In genomic region chr1:31535561-31535960, GRCh38 we compare ENCODE assay signal across 25 cellular contexts. TPM values are rescaled to one million over a fixed set of nuclear protein-coding genes. Genes with fewer than 3 reads are reported as not detected.
DNase-seq lines count a peak whose midpoint lies in the region; ATAC-seq and TF ChIP-seq lines count a peak whose summit lies in the region.
"Had no signal": no experiment of that assay in that cellular context is flagged by ENCODE, and none has a peak within 500 bp of the region (broad histone marks: within the 10 kb centered on the region; RNA-seq: fewer than 3 reads in every experiment).

No MANE protein-coding gene starts in this region.

- H3K4me1 Mint-ChIP-seq in CD4-positive, alpha-beta T cell (ENCODE audit: low read depth): peaks cover 11% of the 10 kb centered on the region
- peaks cover 5% of the 10 kb centered on the region for H3K4me1 Mint-ChIP-seq in central memory CD8-positive, alpha-beta T cell

- H3K4me1 ChIP-seq in GM23248 (ENCODE audit: insufficient read depth) (peaks cover 17% of the 10 kb centered on the region), trophoblast cell (ENCODE audit: control insufficient read depth in 1 of 2, insufficient read depth in 2 of 2, low read length in 2 of 2) (peaks cover 0 to 6% of the 10 kb centered on the region in 2 experiments)

- peak overlapping the region; percentile 26 for H3K4me3 Mint-ChIP-seq in CD4-positive, alpha-beta T cell
- H3K4me3 Mint-ChIP-seq in central memory CD8-positive, alpha-beta T cell: peak overlapping the region; percentile 9
- H3K4me3 Mint-ChIP-seq: activated CD4-positive, alpha-beta memory T cell treated with anti-CD3 and anti-CD28 coated beads, Interleukin-2, amount 10 ng/mL, durations not matched to agents 7 days and 5 days; mesothelial cell of epicardium had no signal

- in situ Hi-C loops in GM23248 (cut with MboI): loop anchor here (25.0 kb wide), 1 partner anchor 348 kb away; no protein-coding TSS in a partner anchor

- H4K91ac ChIP-seq in trophoblast cell (ENCODE audit: low read depth, low read length): peak overlapping the region; percentile 92

- H3K4ac ChIP-seq in trophoblast cell (ENCODE audit: low read depth, low read length): peak overlapping the region; percentile 30

- no peaks in the 10 kb centered on the region for H3K36me3 Mint-ChIP-seq in CD4-positive, alpha-beta T cell (ENCODE audit: low read depth)
- H3K36me3 Mint-ChIP-seq in central memory CD8-positive, alpha-beta T cell (ENCODE audit: insufficient read depth): no peaks in the 10 kb centered on the region
- H3K36me3 Mint-ChIP-seq: mesothelial cell of epicardium had no signal

- no peak overlapping the region for H2AFZ ChIP-seq in GM23248
- no peak overlapping the region for H2AFZ ChIP-seq in trophoblast cell (ENCODE audit: insufficient read depth, low read length, poor library complexity)

- peak overlapping the region; percentile 53 for H2AK5ac ChIP-seq in trophoblast cell (ENCODE audit: low read length)

- H3K9me3 ChIP-seq in CD4-positive, alpha-beta T cell (ENCODE audit: control insufficient read depth, low read length): no peaks in the 10 kb centered on the region
- H3K9me3 ChIP-seq in GM23248 (ENCODE audit: low read depth) (no peaks in the 10 kb centered on the region), trophoblast cell (ENCODE audit: insufficient read depth, low read depth, low read length) (no peaks in the 10 kb centered on the region)
- H3K9me3 ChIP-seq: heart right ventricle, suprapubic skin, vagina had no signal

- H3K79me2 ChIP-seq in GM23248 (ENCODE audit: insufficient read depth) (no peaks in the 10 kb centered on the region), trophoblast cell (ENCODE audit: control insufficient read depth, insufficient read depth, low read length, poor library complexity) (peaks cover 3% of the 10 kb centered on the region)

- H3K4me2 ChIP-seq in GM23248 (ENCODE audit: unreplicated experiment) (no peak overlapping the region), trophoblast cell (ENCODE audit: low read length) (no peak overlapping the region)

- H3K27ac ChIP-seq in CD4-positive, alpha-beta T cell (ENCODE audit: low read depth, low read length): no peak overlapping the region
- H3K27ac ChIP-seq in GM23248: no peak overlapping the region
- H3K27ac ChIP-seq in trophoblast cell (ENCODE audit: low read depth, low read length): no peak overlapping the region
- H3K27ac ChIP-seq: dorsolateral prefrontal cortex, suprapubic skin, vagina had no signal

- H3K27ac Mint-ChIP-seq in CD4-positive, alpha-beta T cell: no peak overlapping the region
- H3K27ac Mint-ChIP-seq in central memory CD8-positive, alpha-beta T cell (ENCODE audit: low read depth): no peak overlapping the region
- H3K27ac Mint-ChIP-seq: activated CD4-positive, alpha-beta memory T cell treated with anti-CD3 and anti-CD28 coated beads, Interleukin-2, amount 10 ng/mL, durations not matched to agents 7 days and 5 days; mesothelial cell of epicardium; T-helper 2 cell treated with Interferon-gamma antibody and Interleukin-4, amounts not matched to agents 5 μg/mL and 100 μg/mL, for 36 hours had no signal

- no peaks in the 10 kb centered on the region for H3K9me2 ChIP-seq in GM23248 (ENCODE audit: insufficient read depth)

- H3K18ac ChIP-seq in trophoblast cell (ENCODE audit: low read length): no peak overlapping the region

- H3K27me3 Mint-ChIP-seq in CD4-positive, alpha-beta T cell: peaks cover 23% of the 10 kb centered on the region
- peaks cover 76% of the 10 kb centered on the region for H3K27me3 Mint-ChIP-seq in central memory CD8-positive, alpha-beta T cell

- H2BK5ac ChIP-seq in trophoblast cell (ENCODE audit: low read depth, low read length, poor library complexity): no peak overlapping the region

- H2BK12ac ChIP-seq in trophoblast cell (ENCODE audit: low read length): peak overlapping the region; percentile 99

- H3K36me3 ChIP-seq in GM23248 (ENCODE audit: low read depth) (no peaks in the 10 kb centered on the region), trophoblast cell (ENCODE audit: control insufficient read depth in 1 of 2, insufficient read depth in 2 of 2, low read length in 2 of 2) (no peaks in the 10 kb centered on the region)
- H3K36me3 ChIP-seq: heart right ventricle, suprapubic skin, vagina had no signal

- H3K23ac ChIP-seq in trophoblast cell (ENCODE audit: low read length): no peak overlapping the region

- intact Hi-C loops in CD4-positive, alpha-beta T cell (cut with DNase I, micrococcal nuclease): no loop called here

- H3K14ac ChIP-seq in trophoblast cell (ENCODE audit: low read length): peak overlapping the region; percentile 80

- WGBS in GM23248 (ENCODE audit: low coverage in 1 of 2, low lambda C conversion rate in 2 of 2, missing lambda C conversion rate in 2 of 2), 2 experiments: 80 to 87% methylated on average over 7 of the region's 7 CpGs
- WGBS in trophoblast cell (ENCODE audit: extremely low coverage, insufficient coverage, insufficient read length): no CpG with 5 or more reads among the region's 7 CpGs

- POLR2A ChIA-PET in CD4-positive, alpha-beta T cell (lab: Charles Lee): no interaction called here

- no peak for ATAC-seq in CD4-positive, alpha-beta T cell (ENCODE audit: poor library complexity)
- ATAC-seq in central memory CD8-positive, alpha-beta T cell (replicated peaks; ENCODE audit: extremely low read depth, poor library complexity, severe bottlenecking): no peak
- ATAC-seq: heart right ventricle, left lobe of liver, Panc1, sciatic nerve had no signal

- peaks cover 11% of the 10 kb centered on the region for H3K27me3 ChIP-seq in CD4-positive, alpha-beta T cell (ENCODE audit: control insufficient read depth, insufficient read depth, low read length)
- H3K27me3 ChIP-seq in GM23248 (replicated peaks; ENCODE audit: insufficient read depth) (peaks cover 17% of the 10 kb centered on the region), trophoblast cell (ENCODE audit: insufficient read depth, low read length) (no peaks in the 10 kb centered on the region)
- H3K27me3 ChIP-seq: dorsolateral prefrontal cortex, vagina had no signal

- CTCF ChIA-PET in CD4-positive, alpha-beta T cell (lab: Charles Lee): no interaction called here

- no peaks in the 10 kb centered on the region for H3K9me3 Mint-ChIP-seq in CD4-positive, alpha-beta T cell
- no peaks in the 10 kb centered on the region for H3K9me3 Mint-ChIP-seq in central memory CD8-positive, alpha-beta T cell
- H3K9me3 Mint-ChIP-seq: activated CD4-positive, alpha-beta memory T cell treated with anti-CD3 and anti-CD28 coated beads, Interleukin-2, amount 10 ng/mL, durations not matched to agents 7 days and 5 days; T-helper 2 cell treated with Interferon-gamma antibody and Interleukin-4, amounts not matched to agents 5 μg/mL and 100 μg/mL, for 36 hours had no signal

- H3K9ac ChIP-seq in GM23248: no peak overlapping the region
- no peak overlapping the region for H3K9ac ChIP-seq in trophoblast cell (ENCODE audit: low read length)

- peaks cover 18% of the 10 kb centered on the region for H3K79me1 ChIP-seq in trophoblast cell (ENCODE audit: low read length)

- H4K20me1 ChIP-seq in GM23248 (ENCODE audit: insufficient read depth): no peaks in the 10 kb centered on the region

- TF ChIP-seq CTCF in CD4-positive, alpha-beta T cell (IDR thresholded peaks at IDR 0.05): no peak

- peaks cover 20% of the 10 kb centered on the region; the same call in 1 of the 2 replicates for H3F3A ChIP-seq in GM23248 (ENCODE audit: insufficient read depth)

- H4K12ac ChIP-seq in trophoblast cell (ENCODE audit: low read depth, low read length): no peak overlapping the region

- no peak for DNase-seq in CD4-positive, alpha-beta T cell
- DNase-seq in GM23248 (peak; percentile 35), trophoblast cell (peak; percentile 85 to 91), T1000 (lab: John Stamatoyannopoulos, UW) (no peak), T-helper 1 cell (no peak), COR-L47 (lab: John Stamatoyannopoulos, UW) (no peak)
- no peak for DNase-seq in central memory CD8-positive, alpha-beta T cell (ENCODE audit: low spot score in 2 of 2)
- DNase-seq: activated CD4-positive, alpha-beta memory T cell treated with anti-CD3 and anti-CD28 coated beads, Interleukin-2, amount 10 ng/mL, durations not matched to agents 7 days and 5 days; activated naive CD4-positive, alpha-beta T cell treated with Interleukin-2 at 50 U/mL for 16 hours; activated T-cell treated with anti-CD3 and anti-CD28 coated beads, Interleukin-2, amount 50 U/mL, for 1 hour; anterior cingulate cortex; DMS79; dorsolateral prefrontal cortex; GOT3; heart right ventricle; NCI-H1417; NCI-H510A had no signal

- H3K4me3 ChIP-seq in GM23248 (no peak overlapping the region), trophoblast cell (ENCODE audit: low read depth, low read length) (no peak overlapping the region)
- H3K4me3 ChIP-seq: dorsolateral prefrontal cortex, suprapubic skin, vagina had no signal

- peak overlapping the region; percentile 90 for H2BK120ac ChIP-seq in trophoblast cell (ENCODE audit: insufficient read depth, low read length, poor library complexity)

- no peak overlapping the region for H4K8ac ChIP-seq in trophoblast cell (ENCODE audit: low read depth, low read length)

RNA-seq across cellular contexts. Expression of gene TINAGL1, which starts 40.8 kb away (rescaled TPM):
- not detected for total RNA-seq in CD4-positive, alpha-beta T cell
- 3.5 and 4.7 TPM in 2 replicates for total RNA-seq in GM23248 (2014; rRNA removed; shearing (Covaris generic))
- polyA plus RNA-seq in GM23248 (2016; fragmentation: Nextera tagmentation; extraction: Ambion mirVana): 1.1 and 1.4 TPM in 2 replicates
- 434 and 470 TPM in 2 replicates for polyA plus RNA-seq in trophoblast cell (2013)
- total RNA-seq: activated CD4-positive, alpha-beta memory T cell treated with anti-CD3 and anti-CD28 coated beads, Interleukin-2, amount 10 ng/mL, durations not matched to agents 7 days and 5 days had no signal
- polyA plus RNA-seq: neural cell had no signal

Comparison
In these comparisons a context has a peak if more than half of its experiments do, and no peak if none do; other contexts are left out.
1. DNase-seq: peak in GM23248 (single experiment) and trophoblast cell (2 of 2); none in CD4-positive, alpha-beta T cell (0 of 10), central memory CD8-positive, alpha-beta T cell (0 of 2), T1000 (single experiment), T-helper 1 cell (0 of 5) and COR-L47 (single experiment).